ENCODE assay signal across 1 cellular context in the genomic region with DNA sequence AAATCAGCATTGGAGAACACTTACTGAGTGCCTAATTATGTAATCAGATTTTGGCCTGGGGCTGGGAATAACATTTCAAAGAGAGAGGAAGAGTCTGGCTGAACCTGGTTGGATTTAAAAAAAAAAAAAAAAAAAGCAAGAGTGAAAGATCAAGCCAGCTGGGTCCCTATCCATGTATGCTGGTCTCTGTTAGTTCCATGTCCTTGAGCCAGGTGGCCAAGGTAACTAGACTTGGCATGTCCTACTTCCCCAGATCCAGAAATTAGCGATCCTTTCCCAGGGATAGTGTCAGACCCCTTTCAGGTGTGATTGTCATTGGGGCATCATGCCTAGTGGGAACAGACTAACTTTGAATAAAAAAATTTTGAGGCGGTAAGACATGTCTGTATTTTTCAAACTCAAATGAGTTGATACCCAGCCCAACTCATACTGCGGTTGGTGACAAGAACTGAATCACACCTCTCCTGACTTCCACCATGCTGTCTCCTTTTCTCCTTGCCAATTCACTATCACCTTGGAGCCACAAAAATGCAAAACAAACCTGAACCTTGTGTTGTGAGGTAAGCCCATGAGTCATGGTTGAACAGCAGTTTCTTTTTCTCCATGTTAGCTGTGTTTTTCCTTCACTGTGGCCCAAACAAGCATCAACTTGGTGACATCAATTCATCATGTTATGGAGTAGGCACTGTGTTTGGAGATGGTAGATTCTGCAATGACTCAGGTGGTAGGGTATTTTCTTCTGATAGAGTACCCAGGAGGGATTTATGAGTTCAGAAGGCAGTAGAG.
A peak's percentile ranks its signal among the peaks of the same experiment; 100 is the strongest.
TF ChIP-seq lines count a peak whose summit lies in the region.

No MANE protein-coding gene starts in this region.

TF ChIP-seq in HepG2, 621 proteins besides CTCF, POLR2A, EP300 and RAD21 (continued from another document and continues in another):
- TF ChIP-seq, protein P1, sequence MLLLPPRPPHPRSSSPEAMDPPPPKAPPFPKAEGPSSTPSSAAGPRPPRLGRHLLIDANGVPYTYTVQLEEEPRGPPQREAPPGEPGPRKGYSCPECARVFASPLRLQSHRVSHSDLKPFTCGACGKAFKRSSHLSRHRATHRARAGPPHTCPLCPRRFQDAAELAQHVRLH (CRISPR knock-in tag; IDR thresholded peaks at IDR 0.05; ENCODE audit: borderline replicate concordance, low read depth) = no peak
- TF ChIP-seq, protein P2, sequence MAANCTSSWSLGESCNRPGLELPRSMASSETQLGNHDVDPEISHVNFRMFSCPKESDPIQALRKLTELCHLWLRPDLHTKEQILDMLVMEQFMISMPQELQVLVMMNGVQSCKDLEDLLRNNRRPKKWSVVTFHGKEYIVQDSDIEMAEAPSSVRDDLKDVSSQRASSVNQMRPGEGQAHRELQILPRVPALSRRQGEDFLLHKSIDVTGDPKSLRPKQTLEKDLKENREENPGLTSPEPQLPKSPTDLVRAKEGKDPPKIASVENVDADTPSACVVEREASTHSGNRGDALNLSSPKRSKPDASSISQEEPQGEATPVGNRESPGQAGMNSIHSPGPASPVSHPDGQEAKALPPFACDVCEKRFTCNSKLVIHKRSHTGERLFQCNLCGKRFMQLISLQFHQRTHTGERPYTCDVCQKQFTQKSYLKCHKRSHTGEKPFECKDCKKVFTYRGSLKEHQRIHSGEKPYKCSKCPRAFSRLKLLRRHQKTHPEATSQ (CRISPR knock-in tag; IDR thresholded peaks at IDR 0.05; ENCODE audit: borderline replicate concordance) = no peak
- no peak for TF ChIP-seq ZNF776 (CRISPR knock-in tag; IDR thresholded peaks at IDR 0.05)
- no peak for TF ChIP-seq TSC22D2 (CRISPR knock-in tag; IDR thresholded peaks at IDR 0.05; ENCODE audit: borderline replicate concordance)
- TF ChIP-seq, protein P3, sequence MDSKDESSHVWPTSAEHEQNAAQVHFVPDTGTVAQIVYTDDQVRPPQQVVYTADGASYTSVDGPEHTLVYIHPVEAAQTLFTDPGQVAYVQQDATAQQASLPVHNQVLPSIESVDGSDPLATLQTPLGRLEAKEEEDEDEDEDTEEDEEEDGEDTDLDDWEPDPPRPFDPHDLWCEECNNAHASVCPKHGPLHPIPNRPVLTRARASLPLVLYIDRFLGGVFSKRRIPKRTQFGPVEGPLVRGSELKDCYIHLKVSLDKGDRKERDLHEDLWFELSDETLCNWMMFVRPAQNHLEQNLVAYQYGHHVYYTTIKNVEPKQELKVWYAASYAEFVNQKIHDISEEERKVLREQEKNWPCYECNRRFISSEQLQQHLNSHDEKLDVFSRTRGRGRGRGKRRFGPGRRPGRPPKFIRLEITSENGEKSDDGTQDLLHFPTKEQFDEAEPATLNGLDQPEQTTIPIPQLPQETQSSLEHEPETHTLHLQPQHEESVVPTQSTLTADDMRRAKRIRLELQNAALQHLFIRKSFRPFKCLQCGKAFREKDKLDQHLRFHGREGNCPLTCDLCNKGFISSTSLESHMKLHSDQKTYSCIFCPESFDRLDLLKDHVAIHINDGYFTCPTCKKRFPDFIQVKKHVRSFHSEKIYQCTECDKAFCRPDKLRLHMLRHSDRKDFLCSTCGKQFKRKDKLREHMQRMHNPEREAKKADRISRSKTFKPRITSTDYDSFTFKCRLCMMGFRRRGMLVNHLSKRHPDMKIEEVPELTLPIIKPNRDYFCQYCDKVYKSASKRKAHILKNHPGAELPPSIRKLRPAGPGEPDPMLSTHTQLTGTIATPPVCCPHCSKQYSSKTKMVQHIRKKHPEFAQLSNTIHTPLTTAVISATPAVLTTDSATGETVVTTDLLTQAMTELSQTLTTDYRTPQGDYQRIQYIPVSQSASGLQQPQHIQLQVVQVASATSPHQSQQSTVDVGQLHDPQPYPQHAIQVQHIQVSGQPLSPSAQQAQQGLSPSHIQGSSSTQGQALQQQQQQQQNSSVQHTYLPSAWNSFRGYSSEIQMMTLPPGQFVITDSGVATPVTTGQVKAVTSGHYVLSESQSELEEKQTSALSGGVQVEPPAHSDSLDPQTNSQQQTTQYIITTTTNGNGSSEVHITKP (CRISPR knock-in tag; IDR thresholded peaks at IDR 0.05; ENCODE audit: low read depth) = 0 out of 2 replicates have a peak, but pooled peaks have one; percentile 7
- TF ChIP-seq, protein P4, sequence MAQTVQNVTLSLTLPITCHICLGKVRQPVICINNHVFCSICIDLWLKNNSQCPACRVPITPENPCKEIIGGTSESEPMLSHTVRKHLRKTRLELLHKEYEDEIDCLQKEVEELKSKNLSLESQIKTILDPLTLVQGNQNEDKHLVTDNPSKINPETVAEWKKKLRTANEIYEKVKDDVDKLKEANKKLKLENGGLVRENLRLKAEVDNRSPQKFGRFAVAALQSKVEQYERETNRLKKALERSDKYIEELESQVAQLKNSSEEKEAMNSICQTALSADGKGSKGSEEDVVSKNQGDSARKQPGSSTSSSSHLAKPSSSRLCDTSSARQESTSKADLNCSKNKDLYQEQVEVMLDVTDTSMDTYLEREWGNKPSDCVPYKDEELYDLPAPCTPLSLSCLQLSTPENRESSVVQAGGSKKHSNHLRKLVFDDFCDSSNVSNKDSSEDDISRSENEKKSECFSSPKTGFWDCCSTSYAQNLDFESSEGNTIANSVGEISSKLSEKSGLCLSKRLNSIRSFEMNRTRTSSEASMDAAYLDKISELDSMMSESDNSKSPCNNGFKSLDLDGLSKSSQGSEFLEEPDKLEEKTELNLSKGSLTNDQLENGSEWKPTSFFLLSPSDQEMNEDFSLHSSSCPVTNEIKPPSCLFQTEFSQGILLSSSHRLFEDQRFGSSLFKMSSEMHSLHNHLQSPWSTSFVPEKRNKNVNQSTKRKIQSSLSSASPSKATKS (CRISPR knock-in tag; IDR thresholded peaks at IDR 0.05) = no peak
- TF ChIP-seq, protein P5, sequence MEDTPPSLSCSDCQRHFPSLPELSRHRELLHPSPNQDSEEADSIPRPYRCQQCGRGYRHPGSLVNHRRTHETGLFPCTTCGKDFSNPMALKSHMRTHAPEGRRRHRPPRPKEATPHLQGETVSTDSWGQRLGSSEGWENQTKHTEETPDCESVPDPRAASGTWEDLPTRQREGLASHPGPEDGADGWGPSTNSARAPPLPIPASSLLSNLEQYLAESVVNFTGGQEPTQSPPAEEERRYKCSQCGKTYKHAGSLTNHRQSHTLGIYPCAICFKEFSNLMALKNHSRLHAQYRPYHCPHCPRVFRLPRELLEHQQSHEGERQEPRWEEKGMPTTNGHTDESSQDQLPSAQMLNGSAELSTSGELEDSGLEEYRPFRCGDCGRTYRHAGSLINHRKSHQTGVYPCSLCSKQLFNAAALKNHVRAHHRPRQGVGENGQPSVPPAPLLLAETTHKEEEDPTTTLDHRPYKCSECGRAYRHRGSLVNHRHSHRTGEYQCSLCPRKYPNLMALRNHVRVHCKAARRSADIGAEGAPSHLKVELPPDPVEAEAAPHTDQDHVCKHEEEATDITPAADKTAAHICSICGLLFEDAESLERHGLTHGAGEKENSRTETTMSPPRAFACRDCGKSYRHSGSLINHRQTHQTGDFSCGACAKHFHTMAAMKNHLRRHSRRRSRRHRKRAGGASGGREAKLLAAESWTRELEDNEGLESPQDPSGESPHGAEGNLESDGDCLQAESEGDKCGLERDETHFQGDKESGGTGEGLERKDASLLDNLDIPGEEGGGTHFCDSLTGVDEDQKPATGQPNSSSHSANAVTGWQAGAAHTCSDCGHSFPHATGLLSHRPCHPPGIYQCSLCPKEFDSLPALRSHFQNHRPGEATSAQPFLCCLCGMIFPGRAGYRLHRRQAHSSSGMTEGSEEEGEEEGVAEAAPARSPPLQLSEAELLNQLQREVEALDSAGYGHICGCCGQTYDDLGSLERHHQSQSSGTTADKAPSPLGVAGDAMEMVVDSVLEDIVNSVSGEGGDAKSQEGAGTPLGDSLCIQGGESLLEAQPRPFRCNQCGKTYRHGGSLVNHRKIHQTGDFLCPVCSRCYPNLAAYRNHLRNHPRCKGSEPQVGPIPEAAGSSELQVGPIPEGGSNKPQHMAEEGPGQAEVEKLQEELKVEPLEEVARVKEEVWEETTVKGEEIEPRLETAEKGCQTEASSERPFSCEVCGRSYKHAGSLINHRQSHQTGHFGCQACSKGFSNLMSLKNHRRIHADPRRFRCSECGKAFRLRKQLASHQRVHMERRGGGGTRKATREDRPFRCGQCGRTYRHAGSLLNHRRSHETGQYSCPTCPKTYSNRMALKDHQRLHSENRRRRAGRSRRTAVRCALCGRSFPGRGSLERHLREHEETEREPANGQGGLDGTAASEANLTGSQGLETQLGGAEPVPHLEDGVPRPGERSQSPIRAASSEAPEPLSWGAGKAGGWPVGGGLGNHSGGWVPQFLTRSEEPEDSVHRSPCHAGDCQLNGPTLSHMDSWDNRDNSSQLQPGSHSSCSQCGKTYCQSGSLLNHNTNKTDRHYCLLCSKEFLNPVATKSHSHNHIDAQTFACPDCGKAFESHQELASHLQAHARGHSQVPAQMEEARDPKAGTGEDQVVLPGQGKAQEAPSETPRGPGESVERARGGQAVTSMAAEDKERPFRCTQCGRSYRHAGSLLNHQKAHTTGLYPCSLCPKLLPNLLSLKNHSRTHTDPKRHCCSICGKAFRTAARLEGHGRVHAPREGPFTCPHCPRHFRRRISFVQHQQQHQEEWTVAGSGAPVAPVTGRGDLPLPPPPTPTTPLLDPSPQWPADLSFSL (CRISPR knock-in tag; IDR thresholded peaks at IDR 0.05) = no peak
- no peak for TF ChIP-seq ATF1 (CRISPR knock-in tag; IDR thresholded peaks at IDR 0.05)
- TF ChIP-seq ZNF557 (CRISPR knock-in tag; IDR thresholded peaks at IDR 0.05) = no peak
- TF ChIP-seq ATF7 (IDR thresholded peaks at IDR 0.05) = 0 out of 2 replicates have a peak, but pooled peaks have one; percentile 22
- TF ChIP-seq ATF7 (CRISPR knock-in tag; IDR thresholded peaks at IDR 0.05) = no peak
- TF ChIP-seq, protein P6, sequence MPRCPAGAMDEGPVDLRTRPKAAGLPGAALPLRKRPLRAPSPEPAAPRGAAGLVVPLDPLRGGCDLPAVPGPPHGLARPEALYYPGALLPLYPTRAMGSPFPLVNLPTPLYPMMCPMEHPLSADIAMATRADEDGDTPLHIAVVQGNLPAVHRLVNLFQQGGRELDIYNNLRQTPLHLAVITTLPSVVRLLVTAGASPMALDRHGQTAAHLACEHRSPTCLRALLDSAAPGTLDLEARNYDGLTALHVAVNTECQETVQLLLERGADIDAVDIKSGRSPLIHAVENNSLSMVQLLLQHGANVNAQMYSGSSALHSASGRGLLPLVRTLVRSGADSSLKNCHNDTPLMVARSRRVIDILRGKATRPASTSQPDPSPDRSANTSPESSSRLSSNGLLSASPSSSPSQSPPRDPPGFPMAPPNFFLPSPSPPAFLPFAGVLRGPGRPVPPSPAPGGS (CRISPR knock-in tag; IDR thresholded peaks at IDR 0.05) = no peak
- TF ChIP-seq, protein P7, sequence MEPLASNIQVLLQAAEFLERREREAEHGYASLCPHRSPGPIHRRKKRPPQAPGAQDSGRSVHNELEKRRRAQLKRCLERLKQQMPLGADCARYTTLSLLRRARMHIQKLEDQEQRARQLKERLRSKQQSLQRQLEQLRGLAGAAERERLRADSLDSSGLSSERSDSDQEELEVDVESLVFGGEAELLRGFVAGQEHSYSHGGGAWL (CRISPR knock-in tag; IDR thresholded peaks at IDR 0.05) = no peak
- no peak for TF ChIP-seq RELA (CRISPR knock-in tag; IDR thresholded peaks at IDR 0.05)
- TF ChIP-seq TGIF2 (CRISPR knock-in tag; IDR thresholded peaks at IDR 0.05) = no peak
- no peak for TF ChIP-seq ZFYVE20 (CRISPR knock-in tag; IDR thresholded peaks at IDR 0.05; ENCODE audit: borderline replicate concordance, low read depth)
- TF ChIP-seq, protein P8, sequence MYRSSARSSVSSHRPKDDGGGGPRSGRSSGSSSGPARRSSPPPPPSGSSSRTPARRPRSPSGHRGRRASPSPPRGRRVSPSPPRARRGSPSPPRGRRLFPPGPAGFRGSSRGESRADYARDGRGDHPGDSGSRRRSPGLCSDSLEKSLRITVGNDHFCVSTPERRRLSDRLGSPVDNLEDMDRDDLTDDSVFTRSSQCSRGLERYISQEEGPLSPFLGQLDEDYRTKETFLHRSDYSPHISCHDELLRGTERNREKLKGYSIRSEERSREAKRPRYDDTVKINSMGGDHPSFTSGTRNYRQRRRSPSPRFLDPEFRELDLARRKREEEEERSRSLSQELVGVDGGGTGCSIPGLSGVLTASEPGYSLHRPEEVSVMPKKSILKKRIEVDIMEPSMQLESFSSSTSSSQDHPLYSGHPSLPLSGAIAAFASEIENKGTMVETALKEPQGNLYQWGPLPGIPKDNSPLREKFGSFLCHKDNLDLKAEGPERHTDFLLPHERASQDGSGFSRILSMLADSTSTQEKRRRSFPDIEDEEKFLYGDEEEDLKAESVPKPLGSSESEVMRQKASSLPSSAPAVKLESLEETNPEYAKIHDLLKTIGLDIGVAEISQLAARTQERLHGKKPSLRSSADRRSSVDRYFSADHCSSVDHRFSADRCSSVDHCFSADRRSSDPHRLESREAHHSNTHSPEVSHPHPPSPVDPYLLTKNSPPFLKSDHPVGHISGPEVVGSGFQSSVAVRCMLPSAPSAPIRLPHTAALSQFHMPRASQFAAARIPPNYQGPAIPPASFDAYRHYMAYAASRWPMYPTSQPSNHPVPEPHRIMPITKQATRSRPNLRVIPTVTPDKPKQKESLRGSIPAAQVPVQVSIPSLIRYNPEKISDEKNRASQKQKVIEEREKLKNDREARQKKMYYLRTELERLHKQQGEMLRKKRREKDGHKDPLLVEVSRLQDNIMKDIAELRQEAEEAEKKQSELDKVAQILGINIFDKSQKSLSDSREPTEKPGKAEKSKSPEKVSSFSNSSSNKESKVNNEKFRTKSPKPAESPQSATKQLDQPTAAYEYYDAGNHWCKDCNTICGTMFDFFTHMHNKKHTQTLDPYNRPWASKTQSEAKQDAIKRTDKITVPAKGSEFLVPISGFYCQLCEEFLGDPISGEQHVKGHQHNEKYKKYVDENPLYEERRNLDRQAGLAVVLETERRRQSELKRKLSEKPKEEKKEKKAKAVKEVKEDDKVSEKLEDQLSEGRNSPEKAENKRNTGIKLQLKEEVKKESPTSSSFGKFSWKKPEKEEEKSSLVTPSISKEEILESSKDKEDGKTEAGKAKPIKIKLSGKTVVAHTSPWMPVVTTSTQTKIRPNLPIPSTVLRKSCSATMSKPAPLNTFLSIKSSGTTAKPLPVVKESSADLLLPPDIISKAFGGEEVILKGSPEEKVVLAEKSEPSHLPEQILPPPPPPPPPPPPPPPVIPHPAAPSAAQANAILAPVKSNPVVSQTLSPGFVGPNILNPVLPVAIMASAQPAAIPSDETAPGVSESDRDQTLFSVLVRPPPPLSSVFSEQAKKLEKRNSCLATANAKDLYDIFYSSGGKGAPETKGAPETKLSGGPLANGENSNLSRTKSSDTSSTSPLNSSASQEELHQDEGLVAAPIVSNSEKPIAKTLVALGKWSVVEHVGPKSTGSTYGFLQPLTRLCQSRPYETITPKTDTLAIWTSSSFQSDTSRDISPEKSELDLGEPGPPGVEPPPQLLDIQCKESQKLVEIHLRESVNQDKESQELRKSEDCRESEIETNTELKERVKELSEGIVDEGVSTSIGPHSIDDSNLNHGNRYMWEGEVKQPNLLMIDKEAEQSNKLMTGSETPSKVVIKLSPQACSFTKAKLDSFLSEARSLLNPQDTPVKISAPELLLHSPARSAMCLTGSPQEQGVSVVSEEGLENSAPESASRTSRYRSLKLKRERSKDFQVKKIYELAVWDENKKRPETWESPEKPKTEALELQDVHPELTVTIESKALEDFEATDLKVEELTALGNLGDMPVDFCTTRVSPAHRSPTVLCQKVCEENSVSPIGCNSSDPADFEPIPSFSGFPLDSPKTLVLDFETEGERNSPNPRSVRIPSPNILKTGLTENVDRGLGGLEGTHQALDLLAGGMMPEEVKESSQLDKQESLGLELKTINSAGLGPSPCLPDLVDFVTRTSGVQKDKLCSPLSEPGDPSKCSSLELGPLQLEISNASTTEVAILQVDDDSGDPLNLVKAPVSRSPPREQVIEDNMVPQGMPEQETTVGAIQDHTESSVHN (CRISPR knock-in tag; IDR thresholded peaks at IDR 0.05) = no peak
- TF ChIP-seq TCF7 (IDR thresholded peaks at IDR 0.05; ENCODE audit: low read depth) = no peak
- no peak for TF ChIP-seq MBD4 (IDR thresholded peaks at IDR 0.05; ENCODE audit: borderline replicate concordance, low read length)
